ENCODE assay signal across 8 cellular contexts in the genomic region with DNA sequence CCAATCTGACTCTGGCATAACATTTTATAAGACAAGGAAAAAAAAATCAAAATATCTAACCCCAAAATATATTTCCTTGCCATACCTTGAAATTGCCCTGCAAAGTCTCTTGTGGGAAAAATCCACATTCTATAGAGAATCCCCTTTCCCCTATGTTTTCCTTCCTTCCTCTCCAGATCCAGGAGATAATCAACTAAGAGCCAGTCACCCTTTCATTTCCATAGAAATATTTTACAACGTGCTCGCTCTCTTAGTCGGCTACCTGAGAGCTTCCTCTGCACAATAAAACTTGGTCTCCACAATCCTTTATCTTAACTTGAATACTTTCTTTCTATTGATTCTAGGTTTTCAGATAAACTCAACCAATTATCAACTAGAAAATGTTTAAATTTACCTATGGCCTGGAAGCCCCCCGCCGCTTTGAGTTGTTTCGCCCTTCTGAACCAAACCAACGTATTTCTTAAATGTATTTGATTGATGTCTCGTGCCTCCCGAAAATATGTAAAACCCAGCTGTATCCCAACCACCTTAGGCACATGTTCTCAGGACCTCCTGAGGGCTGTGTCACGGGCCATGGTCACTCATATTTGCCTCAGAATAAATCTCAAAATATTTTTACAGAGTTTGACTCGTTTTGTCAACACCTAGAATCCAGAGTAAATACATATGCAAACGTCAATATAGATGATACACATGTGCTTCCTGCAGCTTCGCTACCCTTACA. TPM values are rescaled to one million over a fixed set of nuclear protein-coding genes. Genes with fewer than 3 reads are reported as not detected.
DNase-seq lines count a peak whose midpoint lies in the region; ATAC-seq and TF ChIP-seq lines count a peak whose summit lies in the region.

No MANE protein-coding gene starts in this region.

- in situ Hi-C loops in mammary epithelial cell (cut with MboI; ENCODE audit: low sequenced_read_pairs in 2 of 2): loop anchor here in 1 of 2 donors (5.0 kb wide), 1 partner anchor 37 kb away; no protein-coding TSS in a partner anchor

- H3K27me3 Mint-ChIP-seq in mesothelial cell of epicardium (ENCODE audit: low read depth): no peaks in the 10 kb centered on the region

- peak overlapping the region; percentile 82 for H3K4me3 ChIP-seq in HL-60 (replicated peaks; ENCODE audit: insufficient read depth, low read length)
- H3K4me3 ChIP-seq in mammary epithelial cell (replicated peaks in 1 of 3; ENCODE audit: insufficient read depth in 1 of 3, low read depth in 2 of 3, low read length in 3 of 3): peak overlapping the region; percentile 84 to 100 (median 90)

- peak overlapping the region; percentile 69 for H2AFZ ChIP-seq in mammary epithelial cell (ENCODE audit: low read depth, low read length)

- TSS peak; percentile 56 for BruUV-seq in mammary epithelial cell (replicated peaks; lab: Mats Ljungman, UMichigan)

- peak overlapping the region; percentile 94 for H3K27ac Mint-ChIP-seq in mesothelial cell of epicardium

- H3K27ac ChIP-seq in 22Rv1 (peak overlapping the region; percentile 80), HL-60 (replicated peaks) (peak overlapping the region; percentile 83), mammary epithelial cell (ENCODE audit: insufficient read depth, low read depth, low read length) (peak overlapping the region; percentile 87)

- H3K4me1 ChIP-seq in mammary epithelial cell (ENCODE audit: insufficient read depth, low read length): peaks cover 13% of the 10 kb centered on the region

- CTCF ChIA-PET in mammary epithelial cell (lab: Charles Lee; ENCODE audit: low non-redundant PET): no interaction called here

- ATAC-seq in GM21367 (IDR thresholded peaks at IDR 0.05; ENCODE audit: unreplicated experiment): no peak
- no peak for ATAC-seq in HG03159 (IDR thresholded peaks at IDR 0.05; ENCODE audit: unreplicated experiment)
- no peak for ATAC-seq in GM19467 (IDR thresholded peaks at IDR 0.05; ENCODE audit: unreplicated experiment)

- H3K4me2 ChIP-seq in mammary epithelial cell (ENCODE audit: insufficient read depth, low read depth, low read length): peak overlapping the region; percentile 88

- H3K79me2 ChIP-seq in mammary epithelial cell (ENCODE audit: insufficient read depth, low read length): peaks cover 59% of the 10 kb centered on the region

- peak overlapping the region; percentile 93 for H3K9ac ChIP-seq in mammary epithelial cell (ENCODE audit: insufficient read depth, low read length)

- H3K36me3 ChIP-seq in mammary epithelial cell (ENCODE audit: insufficient read depth, low read length): no peaks in the 10 kb centered on the region

- H3K9me3 Mint-ChIP-seq in mesothelial cell of epicardium: no peaks in the 10 kb centered on the region

- DNase-seq in HL-60 (ENCODE audit: low read depth in 1 of 2, low spot score in 1 of 2) (no peak), mammary epithelial cell (no peak), mesothelial cell of epicardium (ENCODE audit: low spot score in 2 of 2, unreplicated experiment in 2 of 2) (no peak), GM19238 (ENCODE audit: insufficient read length, low spot score) (no peak)

- 1% methylated on average over 13 of the region's 13 CpGs for WGBS in mammary epithelial cell (ENCODE audit: low coverage, missing lambda C conversion rate)

- H3K4me3 Mint-ChIP-seq in mesothelial cell of epicardium: peak overlapping the region; percentile 88

- intact Hi-C loops in mammary epithelial cell (cut with micrococcal nuclease): no loop called here

- no peaks in the 10 kb centered on the region for H3K9me3 ChIP-seq in mammary epithelial cell (replicated peaks; ENCODE audit: insufficient read depth, low read length)

- no peak for TF ChIP-seq CTCF in 22Rv1 (IDR thresholded peaks at IDR 0.05)
- no peak for TF ChIP-seq CTCF in HL-60 (IDR thresholded peaks at IDR 0.05; ENCODE audit: insufficient read depth, low read length)
- TF ChIP-seq CTCF in mammary epithelial cell (conservative IDR thresholded peaks at IDR 0.05 in 1 of 2, IDR thresholded peaks at IDR 0.05 in 1 of 2; ENCODE audit: extremely low read depth in 1 of 2, insufficient read depth in 1 of 2, low read depth in 1 of 2, low read length in 2 of 2): no peak
- no peak for TF ChIP-seq CTCF in mesothelial cell of epicardium (IDR thresholded peaks at IDR 0.05; ENCODE audit: unreplicated experiment)

- H3K4me1 Mint-ChIP-seq in mesothelial cell of epicardium: peaks cover 34% of the 10 kb centered on the region

- no peaks in the 10 kb centered on the region for H4K20me1 ChIP-seq in mammary epithelial cell (ENCODE audit: insufficient read depth, low read length)

- dilution Hi-C loops in mammary epithelial cell (cut with HindIII; ENCODE audit: low sequenced_read_pairs): no loop called here

- H3K36me3 Mint-ChIP-seq in mesothelial cell of epicardium: no peaks in the 10 kb centered on the region

- no peaks in the 10 kb centered on the region for H3K27me3 ChIP-seq in HL-60 (ENCODE audit: insufficient read depth, poor library complexity, severe bottlenecking)
- no peaks in the 10 kb centered on the region for H3K27me3 ChIP-seq in mammary epithelial cell (ENCODE audit: insufficient read depth, low read length)

RNA-seq across cellular contexts. Expression of a gene that starts 0.9 kb away (rescaled TPM):
- total RNA-seq in mammary epithelial cell (1,000 to 10,000 TPM in 1 of 2 donors, 100 to 1,000 TPM in 1; 655 to 1,757 TPM), mesothelial cell of epicardium (554 to 574 TPM (median 557 TPM) in 3 replicates)
- polyA plus RNA-seq in mammary epithelial cell: 864 TPM
- polyA minus RNA-seq in mammary epithelial cell: 764 TPM
